In genomic region chr12:128816643-128816920, GRCh38 we compare ENCODE assay signal across 1 cellular context.
TF ChIP-seq lines count a peak whose summit lies in the region.

No MANE protein-coding gene starts in this region.

TF ChIP-seq in HepG2, 621 proteins besides CTCF, POLR2A, EP300 and RAD21:
- TF ChIP-seq GATA4 (IDR thresholded peaks at IDR 0.05; ENCODE audit: borderline replicate concordance, low read depth) (no peak), PLRG1 (conservative IDR thresholded peaks at IDR 0.05) (no peak), ZBTB8A (CRISPR knock-in tag; IDR thresholded peaks at IDR 0.05; ENCODE audit: borderline replicate concordance, low read depth) (no peak), ZNF142 (CRISPR knock-in tag; IDR thresholded peaks at IDR 0.05) (no peak), ZNF510 (CRISPR knock-in tag; IDR thresholded peaks at IDR 0.05; ENCODE audit: low read depth) (no peak), NFRKB (IDR thresholded peaks at IDR 0.05) (no peak), MLLT10 (CRISPR knock-in tag; IDR thresholded peaks at IDR 0.05) (no peak), HOXD1 (CRISPR knock-in tag; IDR thresholded peaks at IDR 0.05) (no peak)
